Comparison of ENCODE assay signal across 9 cellular contexts in genomic region chr9:106861585-106862114, GRCh38. TPM values are rescaled to one million over a fixed set of nuclear protein-coding genes. Genes with fewer than 3 reads are reported as not detected.
DNase-seq lines count a peak whose midpoint lies in the region; TF ChIP-seq lines count a peak whose summit lies in the region.
"Had no signal": no experiment of that assay in that cellular context is flagged by ENCODE, and none has a peak within 500 bp of the region (broad histone marks: within the 10 kb centered on the region; RNA-seq: fewer than 3 reads in every experiment).

No MANE protein-coding gene starts in this region.

- WGBS in urinary bladder, result under 1% methylated on average over 15 of the region's 15 CpGs

- H3K4me1 ChIP-seq in cardiac muscle cell (ENCODE audit: low read depth) (peaks cover 4% of the 10 kb centered on the region), muscle layer of colon (ENCODE audit: insufficient read depth, low read length) (peaks cover 16% of the 10 kb centered on the region), urinary bladder (ENCODE audit: insufficient read depth) (no peaks in the 10 kb centered on the region)

- H3K4me3 ChIP-seq in cardiac muscle cell, result peak overlapping the region; percentile 61
- peak overlapping the region; percentile 54 to 92 (median 77) for H3K4me3 ChIP-seq in dorsolateral prefrontal cortex
- H3K4me3 ChIP-seq in muscle layer of colon (ENCODE audit: low read depth in 1 of 2, low read length in 2 of 2), result peak overlapping the region; percentile 76 to 89
- H3K4me3 ChIP-seq in urinary bladder (ENCODE audit: low read depth, low read length), result peak overlapping the region; percentile 78

- H3K36me3 ChIP-seq in cardiac muscle cell (no peaks in the 10 kb centered on the region), muscle layer of colon (ENCODE audit: insufficient read depth, low read length) (no peaks in the 10 kb centered on the region), urinary bladder (ENCODE audit: insufficient read depth) (no peaks in the 10 kb centered on the region)

- H3K9me3 ChIP-seq in cardiac muscle cell (ENCODE audit: low read depth), result no peaks in the 10 kb centered on the region
- H3K9me3 ChIP-seq in muscle layer of colon (ENCODE audit: low read length), result no peaks in the 10 kb centered on the region

- H3K9ac ChIP-seq in muscle layer of colon (ENCODE audit: low read length), result peak overlapping the region; percentile 66

- DNase-seq in cardiac muscle cell (ENCODE audit: low read depth in 1 of 2, low spot score in 1 of 2) (no peak), cardiac septum (ENCODE audit: low spot score) (no peak), dorsolateral prefrontal cortex (no peak), SIG-M5 (lab: John Stamatoyannopoulos, UW) (no peak), kidney tubule cell (ENCODE audit: low spot score) (no peak), activated gamma-delta T cell treated with Interleukin-2 at 50 U/mL for 16 hours (no peak)
- DNase-seq: SHP77 had no signal

- H3K27ac ChIP-seq in cardiac muscle cell (no peak overlapping the region), dorsolateral prefrontal cortex (peak overlapping the region in 38 of 59 donors; percentile 9 to 95 (median 89)), muscle layer of colon (ENCODE audit: low read depth, low read length) (peak overlapping the region; percentile 89), urinary bladder (ENCODE audit: low read depth) (peak overlapping the region; percentile 40)

- H3K27me3 ChIP-seq in cardiac muscle cell (no peaks in the 10 kb centered on the region), dorsolateral prefrontal cortex (peaks cover 0 to 39% (median 12%) of the 10 kb centered on the region in 45 donors), muscle layer of colon (ENCODE audit: control insufficient read depth in 1 of 2, insufficient read depth in 2 of 2, low read length in 2 of 2) (no peaks in the 10 kb centered on the region)

- no peak for TF ChIP-seq CTCF in cardiac muscle cell (IDR thresholded peaks at IDR 0.05; ENCODE audit: low read depth, low read length)
- peak in 1 of 56 donors; percentile 1 for TF ChIP-seq CTCF in dorsolateral prefrontal cortex (IDR thresholded peaks at IDR 0.05 in 54 of 56, conservative IDR thresholded peaks at IDR 0.05 in 2 of 56; ENCODE audit: low read depth in 1 of 56, partially characterized antibody in 56 of 56)

- intact Hi-C loops in cardiac septum (cut with DNase I) (loop anchor here (5.0 to 10.0 kb wide), 3 partner anchors 101 to 577 kb away; no protein-coding TSS in a partner anchor), dorsolateral prefrontal cortex (cut with DNase I) (loop anchor here (2.0 to 10.0 kb wide), 6 partner anchors 59 to 977 kb away; no protein-coding TSS in a partner anchor)

RNA-seq across cellular contexts. Expression of gene ZNF462, which starts 1.3 kb away (rescaled TPM):
- total RNA-seq in cardiac muscle cell (28.9 and 36.8 TPM in 2 replicates), cardiac septum (38.8 TPM), dorsolateral prefrontal cortex (10 to 100 TPM; 28.3 to 76.5 (median 48.5) TPM), urinary bladder (40.2 TPM)
- polyA plus RNA-seq in cardiac muscle cell (11.4 and 12.7 TPM in 2 replicates), urinary bladder (4.4 TPM)
